ENCODE assay signal across 14 cellular contexts in genomic region chr20:6735913-6736845, GRCh38. TPM values are rescaled to one million over a fixed set of nuclear protein-coding genes. Genes with fewer than 3 reads are reported as not detected.
A peak's percentile ranks its signal among the peaks of the same experiment; 100 is the strongest.
DNase-seq lines count a peak whose midpoint lies in the region; ATAC-seq and TF ChIP-seq lines count a peak whose summit lies in the region.
"Had no signal": no experiment of that assay in that cellular context is flagged by ENCODE, and none has a peak within 500 bp of the region (broad histone marks: within the 10 kb centered on the region; RNA-seq: fewer than 3 reads in every experiment).

No MANE protein-coding gene starts in this region.

- H3K9me3 Mint-ChIP-seq in activated CD4-positive, alpha-beta memory T cell treated with anti-CD3 and anti-CD28 coated beads for 36 hours: peaks cover 2% of the 10 kb centered on the region
- H3K9me3 Mint-ChIP-seq: activated CD4-positive, alpha-beta memory T cell treated with anti-CD3 and anti-CD28 coated beads, Interleukin-2, amount 10 ng/mL, durations not matched to agents 7 days and 5 days had no signal

- ATAC-seq in body of pancreas: peak; percentile 63
- ATAC-seq: foreskin keratinocyte had no signal

- H3K4me3 Mint-ChIP-seq in activated CD4-positive, alpha-beta memory T cell treated with anti-CD3 and anti-CD28 coated beads for 36 hours: no peak overlapping the region
- H3K4me3 Mint-ChIP-seq: activated CD4-positive, alpha-beta memory T cell treated with anti-CD3 and anti-CD28 coated beads, Interleukin-2, amount 10 ng/mL, durations not matched to agents 7 days and 5 days had no signal

- H3K27ac ChIP-seq in body of pancreas: peak overlapping the region in 3 of 4 donors; percentile 14 to 51 (median 48)
- H3K27ac ChIP-seq in right atrium auricular region: peak overlapping the region; percentile 51
- H3K27ac ChIP-seq: foreskin keratinocyte, HL-60 had no signal

- H3K27me3 ChIP-seq in body of pancreas: no peaks in the 10 kb centered on the region
- no peaks in the 10 kb centered on the region for H3K27me3 ChIP-seq in right atrium auricular region
- no peaks in the 10 kb centered on the region for H3K27me3 ChIP-seq in mucosa of stomach (ENCODE audit: control insufficient read depth, insufficient read depth, low read length)
- H3K27me3 ChIP-seq: foreskin keratinocyte had no signal

- H3K9me3 ChIP-seq in body of pancreas (no peaks in the 10 kb centered on the region), right atrium auricular region (peaks cover 0 to 8% of the 10 kb centered on the region in 2 donors), mucosa of stomach (ENCODE audit: control insufficient read depth, low read length) (no peaks in the 10 kb centered on the region)

- no peak for TF ChIP-seq POLR2A in body of pancreas (IDR thresholded peaks at IDR 0.05)

- peak in 1 of 4 donors; percentile 27 for DNase-seq in body of pancreas
- DNase-seq in right atrium auricular region (ENCODE audit: low spot score): no peak
- DNase-seq in superior temporal gyrus (ENCODE audit: extremely low spot score): peak; percentile 39
- no peak for DNase-seq in cerebellar cortex (ENCODE audit: low spot score)
- no peak for DNase-seq in activated CD4-positive, alpha-beta memory T cell treated with anti-CD3 and anti-CD28 coated beads for 36 hours
- DNase-seq in EL: no peak
- DNase-seq in activated CD4-positive, alpha-beta T cell treated with anti-CD3 and anti-CD28 coated beads, Interleukin-2, amount 50 U/mL, for 48 hours: no peak
- DNase-seq: activated CD4-positive, alpha-beta memory T cell treated with anti-CD3 and anti-CD28 coated beads, Interleukin-2, amount 10 ng/mL, durations not matched to agents 7 days and 5 days; CD4-positive, CD25-positive, alpha-beta regulatory T cell; cortex of kidney; foreskin keratinocyte had no signal

- H3K27ac Mint-ChIP-seq in activated CD4-positive, alpha-beta memory T cell treated with anti-CD3 and anti-CD28 coated beads for 36 hours: no peak overlapping the region
- H3K27ac Mint-ChIP-seq: activated CD4-positive, alpha-beta memory T cell treated with anti-CD3 and anti-CD28 coated beads, Interleukin-2, amount 10 ng/mL, durations not matched to agents 7 days and 5 days; CD4-positive, CD25-positive, alpha-beta regulatory T cell had no signal

- H3K36me3 ChIP-seq in body of pancreas (replicated peaks in 1 of 2; ENCODE audit: insufficient read depth in 1 of 2, low read depth in 2 of 2) (no peaks in the 10 kb centered on the region), right atrium auricular region (no peaks in the 10 kb centered on the region), mucosa of stomach (ENCODE audit: control insufficient read depth, insufficient read depth, low read length) (no peaks in the 10 kb centered on the region)

- POLR2A ChIA-PET in activated CD4-positive, alpha-beta memory T cell treated with anti-CD3 and anti-CD28 coated beads for 36 hours (lab: Charles Lee): interaction anchor here (0.6 kb wide), 1 partner anchor 121 kb away, joined by 3 read pairs; no protein-coding TSS in a partner anchor

- H3K4me3 ChIP-seq in body of pancreas: no peak overlapping the region
- H3K4me3 ChIP-seq in right atrium auricular region: no peak overlapping the region
- no peak overlapping the region for H3K4me3 ChIP-seq in mucosa of stomach (ENCODE audit: low read length)

- peak overlapping the region; percentile 36 for H3K9ac ChIP-seq in mucosa of stomach (ENCODE audit: low read length)

- intact Hi-C loops in body of pancreas (cut with DNase I): no loop called here
- intact Hi-C loops in activated CD4-positive, alpha-beta memory T cell treated with anti-CD3 and anti-CD28 coated beads for 36 hours (cut with micrococcal nuclease): no loop called here

- CTCF ChIA-PET in activated CD4-positive, alpha-beta memory T cell treated with anti-CD3 and anti-CD28 coated beads for 36 hours (lab: Charles Lee): no interaction called here

- peaks cover 28% of the 10 kb centered on the region for H3K4me1 ChIP-seq in body of pancreas
- H3K4me1 ChIP-seq in right atrium auricular region: peaks cover 0 to 13% of the 10 kb centered on the region in 2 donors
- peaks cover 24% of the 10 kb centered on the region for H3K4me1 ChIP-seq in mucosa of stomach (ENCODE audit: control insufficient read depth, insufficient read depth, low read length)
- H3K4me1 ChIP-seq: foreskin keratinocyte had no signal

- WGBS in body of pancreas, 2 donors: 40 to 45% methylated on average over 8 of the region's 8 CpGs

- H3K27me3 Mint-ChIP-seq in activated CD4-positive, alpha-beta memory T cell treated with anti-CD3 and anti-CD28 coated beads for 36 hours: no peaks in the 10 kb centered on the region
- H3K27me3 Mint-ChIP-seq: activated CD4-positive, alpha-beta memory T cell treated with anti-CD3 and anti-CD28 coated beads, Interleukin-2, amount 10 ng/mL, durations not matched to agents 7 days and 5 days; CD4-positive, CD25-positive, alpha-beta regulatory T cell had no signal

- TF ChIP-seq CTCF in body of pancreas (IDR thresholded peaks at IDR 0.05) (no peak), right atrium auricular region (IDR thresholded peaks at IDR 0.05) (no peak)

- no peaks in the 10 kb centered on the region for H3K4me1 Mint-ChIP-seq in activated CD4-positive, alpha-beta memory T cell treated with anti-CD3 and anti-CD28 coated beads for 36 hours (ENCODE audit: low read depth)
- H3K4me1 Mint-ChIP-seq: activated CD4-positive, alpha-beta memory T cell treated with anti-CD3 and anti-CD28 coated beads, Interleukin-2, amount 10 ng/mL, durations not matched to agents 7 days and 5 days; CD4-positive, CD25-positive, alpha-beta regulatory T cell had no signal

- no peaks in the 10 kb centered on the region for H3K36me3 Mint-ChIP-seq in activated CD4-positive, alpha-beta memory T cell treated with anti-CD3 and anti-CD28 coated beads for 36 hours
- H3K36me3 Mint-ChIP-seq: CD4-positive, CD25-positive, alpha-beta regulatory T cell had no signal

RNA-seq across cellular contexts. Expression of gene BMP2, which starts 31.3 kb away (rescaled TPM):
- total RNA-seq in body of pancreas (10 to 100 TPM; 13.5 to 14.8 TPM), right atrium auricular region (1 to 10 TPM; 6.9 to 8.9 TPM)
- total RNA-seq in activated CD4-positive, alpha-beta memory T cell treated with anti-CD3 and anti-CD28 coated beads for 36 hours: not detected
- total RNA-seq: activated CD4-positive, alpha-beta memory T cell treated with anti-CD3 and anti-CD28 coated beads, Interleukin-2, amount 10 ng/mL, durations not matched to agents 7 days and 5 days; CD4-positive, CD25-positive, alpha-beta regulatory T cell; T-helper 2 cell treated with Interferon-gamma antibody and Interleukin-4, amounts not matched to agents 100 ng/mL and 5 ng/mL, for 36 hours had no signal

Comparison
In these comparisons a context has a peak if more than half of its experiments do, and no peak if none do; other contexts are left out.
1. RNA of gene BMP2, which starts 31.3 kb away (total RNA-seq): 13.5 to 14.8 TPM in body of pancreas and 6.9 to 8.9 TPM in right atrium auricular region; not detected in activated CD4-positive, alpha-beta memory T cell treated with anti-CD3 and anti-CD28 coated beads for 36 hours; every median in the first group is over 4 times any median in the second.